8 cellular contexts compared by ENCODE assay signal in genomic region chr18:14130804-14131203, GRCh38. TPM values are rescaled to one million over a fixed set of nuclear protein-coding genes. Genes with fewer than 3 reads are reported as not detected.
DNase-seq lines count a peak whose midpoint lies in the region; ATAC-seq, FAIRE-seq and TF ChIP-seq lines count a peak whose summit lies in the region.
"Not testable (repeated sequence)": the region's sequence is repeated elsewhere in the genome, so short reads cannot be mapped to it uniquely, and the experiment has no call there.

No MANE protein-coding gene starts in this region.

- H3K36me3 ChIP-seq in KMS-11 (ENCODE audit: insufficient read depth); SJCRH30; osteoblast (ENCODE audit: insufficient read depth, low read length): not testable (repeated sequence)

- not testable (repeated sequence) for DNase-seq in A549 (ENCODE audit: low read depth in 1 of 2, low spot score in 1 of 2); activated T-cell treated with anti-CD3 and anti-CD28 coated beads, Interleukin-2, amount 50 U/mL, for 4 hours; dorsolateral prefrontal cortex; osteoblast (ENCODE audit: insufficient read length, low spot score, missing footprints)
- peak; percentile 52 for DNase-seq in ELF-1 (ENCODE audit: low read depth, low spot score)
- DNase-seq in SJCRH30: peak; percentile 24 to 48
- DNase-seq in islet precursor cell: peak; percentile 54

- H3K9me3 ChIP-seq in A549; SJCRH30 (replicated peaks); osteoblast (ENCODE audit: low read depth, low read length): not testable (repeated sequence)

- not testable (repeated sequence) for H3K27me3 ChIP-seq in KMS-11 (ENCODE audit: insufficient read depth, low read depth); SJCRH30; dorsolateral prefrontal cortex; osteoblast (ENCODE audit: insufficient read depth, low read length)

- 56% methylated on average over 2 of the region's 3 CpGs for WGBS in A549 (ENCODE audit: missing lambda C conversion rate)

- H3K27ac ChIP-seq in A549; KMS-11; SJCRH30; osteoblast (ENCODE audit: low read depth, low read length): not testable (repeated sequence)
- H3K27ac ChIP-seq in dorsolateral prefrontal cortex: peak overlapping the region in 16 of 59 donors; percentile 2 to 70 (median 51)

- not testable (repeated sequence) for H2AFZ ChIP-seq in KMS-11 (ENCODE audit: low read depth); osteoblast (ENCODE audit: low read length)

- not testable (repeated sequence) for TF ChIP-seq EP300 in A549 (IDR thresholded peaks at IDR 0.05)

- not testable (repeated sequence) for TF ChIP-seq CTCF in A549 (IDR thresholded peaks at IDR 0.05); KMS-11 (conservative IDR thresholded peaks at IDR 0.05; ENCODE audit: low read depth, low read length); dorsolateral prefrontal cortex (IDR thresholded peaks at IDR 0.05 in 54 of 56, conservative IDR thresholded peaks at IDR 0.05 in 2 of 56; ENCODE audit: low read depth in 1 of 56, partially characterized antibody in 56 of 56); osteoblast (IDR thresholded peaks at IDR 0.05; ENCODE audit: extremely low read depth, low read depth, low read length)

- H3K27me3 Mint-ChIP-seq in activated T-cell treated with anti-CD3 and anti-CD28 coated beads, Interleukin-2, amount 50 U/mL, for 4 hours (ENCODE audit: low read depth): not testable (repeated sequence)

- H3K4me1 ChIP-seq in A549; KMS-11 (ENCODE audit: low read depth, poor library complexity, severe bottlenecking); SJCRH30; osteoblast (ENCODE audit: insufficient read depth, low read length): not testable (repeated sequence)

- not testable (repeated sequence) for H3K4me3 ChIP-seq in A549; KMS-11 (IDR thresholded peaks at IDR 0.05; ENCODE audit: insufficient read depth, low read depth, low read length); osteoblast (ENCODE audit: insufficient read depth, low read length)
- H3K4me3 ChIP-seq in SJCRH30: peak overlapping the region; percentile 77
- peak overlapping the region in 50 of 59 donors; percentile 20 to 81 (median 65) for H3K4me3 ChIP-seq in dorsolateral prefrontal cortex

- H3K9ac ChIP-seq in KMS-11: not testable (repeated sequence)

- CTCF ChIA-PET in A549 (lab: Yijun Ruan, JAX): not testable (repeated sequence)

- not testable (repeated sequence) for TF ChIP-seq POLR2A in A549 (IDR thresholded peaks at IDR 0.05; ENCODE audit: low read length)

- H3K36me3 Mint-ChIP-seq in activated T-cell treated with anti-CD3 and anti-CD28 coated beads, Interleukin-2, amount 50 U/mL, for 4 hours (ENCODE audit: insufficient read depth): not testable (repeated sequence)

- H3K4me3 Mint-ChIP-seq in activated T-cell treated with anti-CD3 and anti-CD28 coated beads, Interleukin-2, amount 50 U/mL, for 4 hours: peak overlapping the region; percentile 92

- H3K9me3 Mint-ChIP-seq in activated T-cell treated with anti-CD3 and anti-CD28 coated beads, Interleukin-2, amount 50 U/mL, for 4 hours: not testable (repeated sequence)

- intact Hi-C loops in dorsolateral prefrontal cortex (cut with DNase I): not testable (repeated sequence)

- TF ChIP-seq RAD21 in A549 (conservative IDR thresholded peaks at IDR 0.05 in 1 of 2, IDR thresholded peaks at IDR 0.05 in 1 of 2): not testable (repeated sequence)

- H3K79me2 ChIP-seq in KMS-11 (ENCODE audit: insufficient read depth, low read depth): peaks cover 30% of the 10 kb centered on the region
- not testable (repeated sequence) for H3K79me2 ChIP-seq in osteoblast (ENCODE audit: insufficient read depth, low read length)

- H3K4me2 ChIP-seq in A549: peak overlapping the region; percentile 58; the same call in 2 of the 3 replicates
- peak overlapping the region; percentile 51 for H3K4me2 ChIP-seq in KMS-11
- H3K4me2 ChIP-seq in osteoblast (ENCODE audit: insufficient read depth, low read length): peak overlapping the region; percentile 65

- FAIRE-seq in A549 (lab: Jason Lieb, UNC): not testable (repeated sequence)

- peaks cover 10% of the 10 kb centered on the region for H3K4me1 Mint-ChIP-seq in activated T-cell treated with anti-CD3 and anti-CD28 coated beads, Interleukin-2, amount 50 U/mL, for 4 hours (ENCODE audit: low read depth)

- H4K20me1 ChIP-seq in KMS-11 (ENCODE audit: insufficient read depth); osteoblast (ENCODE audit: insufficient read depth, low read length): not testable (repeated sequence)

- POLR2A ChIA-PET in A549 (lab: Yijun Ruan, JAX): not testable (repeated sequence)

- not testable (repeated sequence) for ATAC-seq in A549; activated T-cell treated with anti-CD3 and anti-CD28 coated beads, Interleukin-2, amount 50 U/mL, for 4 hours

RNA-seq across cellular contexts. Expression of gene ZNF519, which starts 1.4 kb away (rescaled TPM):
- polyA plus RNA-seq in A549 (2011; rRNA removed): 6.6 and 7.0 TPM in 2 replicates
- polyA plus RNA-seq in A549 (2012; cell fraction: cytosol; rRNA removed): 2.0 and 2.5 TPM in 2 replicates
- polyA plus RNA-seq in A549 (2012; cell fraction: nucleus; rRNA removed): 4.1 and 6.2 TPM in 2 replicates
- 3.2 to 3.5 TPM (median 3.3 TPM) in 3 replicates for polyA plus RNA-seq in A549 (2017; fragmentation: RNase III; extraction: RNeasy Plus Mini Kit Qiagen cat#74134 plus additional on column Dnase treatment)
- 5.8 and 6.0 TPM in 2 replicates for polyA minus RNA-seq in A549 (2011; rRNA and poly(A)+ RNA removed)
- total RNA-seq in SJCRH30 (2014; rRNA removed; shearing (Covaris generic)): 20.0 and 26.2 TPM in 2 replicates
- 1 to 10 TPM; 5.1 to 9.5 (median 6.6) TPM for total RNA-seq in activated T-cell treated with anti-CD3 and anti-CD28 coated beads, Interleukin-2, amount 50 U/mL, for 4 hours
- total RNA-seq in dorsolateral prefrontal cortex: 10 to 100 TPM; 26.0 to 69.6 (median 46.4) TPM
- total RNA-seq in osteoblast: 5.4 and 12.4 TPM in 2 replicates
